Comparison of ENCODE assay signal across 2 cellular contexts in the genomic region with DNA sequence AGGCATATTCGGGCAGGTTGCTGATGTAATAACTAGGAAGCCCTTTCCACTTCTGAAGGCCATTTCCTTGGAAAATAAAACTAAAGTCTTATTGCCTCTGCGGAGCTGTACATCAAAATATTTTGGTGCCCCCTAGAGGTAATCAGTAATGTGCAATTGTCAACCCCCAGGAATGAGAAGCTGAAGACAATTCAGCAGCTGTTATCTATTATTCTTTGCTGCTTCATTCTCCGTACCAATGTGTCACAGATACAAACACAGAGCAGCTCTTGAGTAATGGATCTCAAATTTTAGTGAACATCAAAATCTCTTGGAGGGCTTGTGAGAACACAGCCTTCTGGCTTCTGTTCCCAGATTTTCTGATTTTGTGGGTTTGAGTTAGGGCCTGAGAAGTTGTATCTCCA.
A peak's percentile ranks its signal among the peaks of the same experiment; 100 is the strongest.
TF ChIP-seq lines count a peak whose summit lies in the region.

No MANE protein-coding gene starts in this region.

TF ChIP-seq in GM12878, 131 proteins besides CTCF, POLR2A, EP300 and RAD21:
- TF ChIP-seq SMC3 (IDR thresholded peaks at IDR 0.05; ENCODE audit: borderline replicate concordance, low read length), result peak; percentile 41; the same call in 1 of the 2 replicates
- TF ChIP-seq, protein P1, sequence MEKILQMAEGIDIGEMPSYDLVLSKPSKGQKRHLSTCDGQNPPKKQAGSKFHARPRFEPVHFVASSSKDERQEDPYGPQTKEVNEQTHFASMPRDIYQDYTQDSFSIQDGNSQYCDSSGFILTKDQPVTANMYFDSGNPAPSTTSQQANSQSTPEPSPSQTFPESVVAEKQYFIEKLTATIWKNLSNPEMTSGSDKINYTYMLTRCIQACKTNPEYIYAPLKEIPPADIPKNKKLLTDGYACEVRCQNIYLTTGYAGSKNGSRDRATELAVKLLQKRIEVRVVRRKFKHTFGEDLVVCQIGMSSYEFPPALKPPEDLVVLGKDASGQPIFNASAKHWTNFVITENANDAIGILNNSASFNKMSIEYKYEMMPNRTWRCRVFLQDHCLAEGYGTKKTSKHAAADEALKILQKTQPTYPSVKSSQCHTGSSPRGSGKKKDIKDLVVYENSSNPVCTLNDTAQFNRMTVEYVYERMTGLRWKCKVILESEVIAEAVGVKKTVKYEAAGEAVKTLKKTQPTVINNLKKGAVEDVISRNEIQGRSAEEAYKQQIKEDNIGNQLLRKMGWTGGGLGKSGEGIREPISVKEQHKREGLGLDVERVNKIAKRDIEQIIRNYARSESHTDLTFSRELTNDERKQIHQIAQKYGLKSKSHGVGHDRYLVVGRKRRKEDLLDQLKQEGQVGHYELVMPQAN (conservative IDR thresholded peaks at IDR 0.05), result no peak

TF ChIP-seq in HepG2, 621 proteins besides CTCF, POLR2A, EP300 and RAD21:
- TF ChIP-seq STAG1 (CRISPR knock-in tag; IDR thresholded peaks at IDR 0.05), result peak; percentile 40
- TF ChIP-seq EZH2 (conservative IDR thresholded peaks at IDR 0.05; ENCODE audit: low read depth, low read length), result no peak
